In genomic region chr12:6735448-6736191, GRCh38 we compare ENCODE assay signal across 8 cellular contexts. TPM values are rescaled to one million over a fixed set of nuclear protein-coding genes. Genes with fewer than 3 reads are reported as not detected.
DNase-seq lines count a peak whose midpoint lies in the region; ATAC-seq and TF ChIP-seq lines count a peak whose summit lies in the region.

No MANE protein-coding gene starts in this region.

- H3K4me3 ChIP-seq in BJ (ENCODE audit: low read depth, low read length), result no peak overlapping the region
- no peak overlapping the region for H3K4me3 ChIP-seq in GM23338
- H3K4me3 ChIP-seq in fibroblast of mammary gland (ENCODE audit: control insufficient read depth, low read depth, low read length), result no peak overlapping the region
- H3K4me3 ChIP-seq in vagina, result no peak overlapping the region

- TF ChIP-seq POLR2A in vagina (IDR thresholded peaks at IDR 0.05), result no peak

- 0 out of 2 replicates have a peak, but pooled peaks cover 2% of the 10 kb centered on the region for H4K20me1 ChIP-seq in GM23338 (replicated peaks; ENCODE audit: insufficient read depth)

- H3K27ac Mint-ChIP-seq in GM23338, result peak overlapping the region; percentile 93
- H3K27ac Mint-ChIP-seq in nephron progenitor cell, result peak overlapping the region; percentile 90

- DNase-seq in BJ (ENCODE audit: low read depth) (no peak), GM23338 (ENCODE audit: low spot score) (peak; percentile 66), NCI-H526 treated with DMSO at 0.1 percent for 48 hours (lab: John Stamatoyannopoulos, UW) (peak; percentile 46), fibroblast of mammary gland (ENCODE audit: low read depth) (peak; percentile 77), nephron progenitor cell (peak; percentile 54), vagina (ENCODE audit: extremely low spot score in 2 of 2) (no peak)
- DNase-seq in activated T-cell treated with anti-CD3 and anti-CD28 coated beads, Interleukin-2, amount 50 U/mL, for 48 hours, result peak; percentile 47 to 63

- 0 out of 2 replicates have a peak, but pooled peaks cover 3% of the 10 kb centered on the region for H3F3A ChIP-seq in GM23338 (replicated peaks; ENCODE audit: low read depth)

- H3K4me1 Mint-ChIP-seq in GM23338 (peaks cover 7% of the 10 kb centered on the region; the same call in 2 of the 3 replicates), nephron progenitor cell (peaks cover 25% of the 10 kb centered on the region)

- peak; percentile 76 for TF ChIP-seq CTCF in BJ (IDR thresholded peaks at IDR 0.05; ENCODE audit: insufficient read depth, low read depth, low read length)
- peak; percentile 71 to 72 for TF ChIP-seq CTCF in GM23338 (conservative IDR thresholded peaks at IDR 0.05; ENCODE audit: low read depth in 2 of 2)
- peak; percentile 80 for TF ChIP-seq CTCF in fibroblast of mammary gland (conservative IDR thresholded peaks at IDR 0.05; ENCODE audit: control insufficient read depth, insufficient read depth, low read depth, low read length)
- TF ChIP-seq CTCF in nephron progenitor cell (IDR thresholded peaks at IDR 0.05), result peak; percentile 68
- TF ChIP-seq CTCF in vagina (IDR thresholded peaks at IDR 0.05), result peak in 2 of 3 experiments; percentile 74 to 75

- no peaks in the 10 kb centered on the region for H3K4me1 ChIP-seq in GM23338 (ENCODE audit: insufficient read depth)
- peaks cover 5% of the 10 kb centered on the region for H3K4me1 ChIP-seq in vagina

- CTCF ChIA-PET in BJ (lab: Yijun Ruan, JAX), result interaction anchor here (0.6 to 5.0 kb wide), 11 partner anchors 9 to 312 kb away, joined by 3 to 27 read pairs (median 5); partner anchors contain the start of genes COPS7A, MLF2 and PTMS

- ATAC-seq in GM23338, result peak; percentile 99
- ATAC-seq in GM18511 (IDR thresholded peaks at IDR 0.05; ENCODE audit: unreplicated experiment), result no peak

- H3K79me2 ChIP-seq in GM23338 (replicated peaks; ENCODE audit: insufficient read depth), result no peaks in the 10 kb centered on the region

- no peak overlapping the region for H2AFZ ChIP-seq in GM23338

- H3K27ac ChIP-seq in GM23338 (ENCODE audit: low read depth) (peak overlapping the region; percentile 2; the same call in 1 of the 2 replicates), vagina (peak overlapping the region; percentile 33)

- POLR2A ChIA-PET in BJ (lab: Charles Lee), result no interaction called here

- H3K4me2 ChIP-seq in GM23338, result no peak overlapping the region

- H3K9me2 ChIP-seq in GM23338 (ENCODE audit: insufficient read depth), result no peaks in the 10 kb centered on the region

- H3K27me3 Mint-ChIP-seq in GM23338 (ENCODE audit: insufficient read depth, low read depth, poor library complexity), result peaks cover 10% of the 10 kb centered on the region
- H3K27me3 Mint-ChIP-seq in nephron progenitor cell (ENCODE audit: low read depth, poor library complexity), result no peaks in the 10 kb centered on the region

- peaks cover 10% of the 10 kb centered on the region for H3K36me3 ChIP-seq in BJ (ENCODE audit: control insufficient read depth, insufficient read depth, low read length)
- no peaks in the 10 kb centered on the region for H3K36me3 ChIP-seq in GM23338 (ENCODE audit: insufficient read depth)
- peaks cover 0 to 14% of the 10 kb centered on the region in 2 donors for H3K36me3 ChIP-seq in vagina

- no peak overlapping the region for H3K4me3 Mint-ChIP-seq in GM23338
- no peak overlapping the region for H3K4me3 Mint-ChIP-seq in nephron progenitor cell

- H3K27me3 ChIP-seq in BJ (ENCODE audit: control insufficient read depth, insufficient read depth, low read length) (no peaks in the 10 kb centered on the region), GM23338 (ENCODE audit: insufficient read depth) (no peaks in the 10 kb centered on the region), vagina (no peaks in the 10 kb centered on the region)

- intact Hi-C loops in vagina (cut with DNase I), result loop anchor here (5.0 kb wide), 1 partner anchor 42 kb away; no protein-coding TSS in a partner anchor

- H3K9me3 ChIP-seq in vagina, result no peaks in the 10 kb centered on the region

- no peaks in the 10 kb centered on the region for H3K9me3 Mint-ChIP-seq in GM23338
- no peaks in the 10 kb centered on the region for H3K9me3 Mint-ChIP-seq in nephron progenitor cell

- H3K36me3 Mint-ChIP-seq in GM23338 (ENCODE audit: low read depth) (peaks cover 9% of the 10 kb centered on the region), nephron progenitor cell (ENCODE audit: low read depth) (peaks cover 18% of the 10 kb centered on the region)

TF ChIP-seq in GM23338, 12 proteins besides CTCF, POLR2A, EP300 and RAD21 (continues in another document):
- TF ChIP-seq EZH2 (IDR thresholded peaks at IDR 0.05; ENCODE audit: low read depth, unreplicated experiment) (no peak), ETS1 (IDR thresholded peaks at IDR 0.05) (no peak), JUNB (IDR thresholded peaks at IDR 0.05; ENCODE audit: unreplicated experiment) (no peak), CREB1 (CRISPR knock-in tag; IDR thresholded peaks at IDR 0.05; ENCODE audit: low read depth) (no peak), REST (IDR thresholded peaks at IDR 0.05; ENCODE audit: unreplicated experiment) (no peak), STAT1 (IDR thresholded peaks at IDR 0.05; ENCODE audit: unreplicated experiment) (no peak), POLR2AphosphoS5 (IDR thresholded peaks at IDR 0.05; ENCODE audit: low read depth) (no peak)

RNA-seq across cellular contexts. Expression of gene COPS7A, which starts 11.8 kb away (rescaled TPM):
- polyA plus RNA-seq in BJ (2011; rRNA removed), result 128 and 200 TPM in 2 replicates
- 35.6 and 58.7 TPM in 2 replicates for polyA minus RNA-seq in BJ (2011; rRNA and poly(A)+ RNA removed)
- 51.9 and 53.9 TPM in 2 replicates for total RNA-seq in GM23338 (2014; rRNA removed; shearing (Covaris generic))
- 36.9 and 37.7 TPM in 2 replicates for polyA plus RNA-seq in GM23338 (2016; fragmentation: Nextera tagmentation; extraction: Ambion mirVana)
- 35.4 TPM for total RNA-seq in vagina

RNA-seq across cellular contexts. Expression of gene MLF2, which starts 17.3 kb away (rescaled TPM):
- polyA plus RNA-seq in BJ (2011; rRNA removed), result 287 and 345 TPM in 2 replicates
- polyA minus RNA-seq in BJ (2011; rRNA and poly(A)+ RNA removed), result 107 and 132 TPM in 2 replicates
- total RNA-seq in GM23338 (2014; rRNA removed; shearing (Covaris generic)), result 289 and 292 TPM in 2 replicates
- 280 and 283 TPM in 2 replicates for polyA plus RNA-seq in GM23338 (2016; fragmentation: Nextera tagmentation; extraction: Ambion mirVana)
- 150 TPM for total RNA-seq in vagina

RNA-seq across cellular contexts. Expression of gene PTMS, which starts 30.5 kb away (rescaled TPM):
- polyA plus RNA-seq in BJ (2011; rRNA removed) (234 and 241 TPM in 2 replicates), GM23338 (2016; fragmentation: Nextera tagmentation; extraction: Ambion mirVana) (238 and 270 TPM in 2 replicates)
- 146 and 155 TPM in 2 replicates for polyA minus RNA-seq in BJ (2011; rRNA and poly(A)+ RNA removed)
- total RNA-seq in GM23338 (2014; rRNA removed; shearing (Covaris generic)), result 82.4 and 111 TPM in 2 replicates
- 132 TPM for total RNA-seq in vagina

RNA-seq across cellular contexts. Expression of gene PIANP, which starts 35.0 kb away (rescaled TPM):
- polyA plus RNA-seq in BJ (2011; rRNA removed) (0.44 and 0.59 TPM in 2 replicates), GM23338 (2016; fragmentation: Nextera tagmentation; extraction: Ambion mirVana) (6.4 and 7.7 TPM in 2 replicates)
- 0.24 and 1.3 TPM in 2 replicates for polyA minus RNA-seq in BJ (2011; rRNA and poly(A)+ RNA removed)
- 2.0 and 2.2 TPM in 2 replicates for total RNA-seq in GM23338 (2014; rRNA removed; shearing (Covaris generic))
- total RNA-seq in vagina, result 5.6 TPM

RNA-seq across cellular contexts. Expression of gene LAG3, which starts 36.7 kb away (rescaled TPM):
- polyA plus RNA-seq in BJ (2011; rRNA removed) (0.28 and 0.50 TPM in 2 replicates), GM23338 (2016; fragmentation: Nextera tagmentation; extraction: Ambion mirVana) (3.7 and 3.9 TPM in 2 replicates)
- 0.38 and 1.0 TPM in 2 replicates for polyA minus RNA-seq in BJ (2011; rRNA and poly(A)+ RNA removed)
- 1.0 and 4.7 TPM in 2 replicates for total RNA-seq in GM23338 (2014; rRNA removed; shearing (Covaris generic))
- 10.3 TPM for total RNA-seq in vagina

Comparison
In these comparisons a context has a peak if more than half of its experiments do, and no peak if none do; other contexts are left out.
1. DNase-seq: peak in GM23338 (single experiment), NCI-H526 treated with DMSO at 0.1 percent for 48 hours (single experiment), activated T-cell treated with anti-CD3 and anti-CD28 coated beads, Interleukin-2, amount 50 U/mL, for 48 hours (2 of 2), fibroblast of mammary gland (single experiment) and nephron progenitor cell (single experiment); none in BJ (single experiment) and vagina (0 of 2).
2. Peak in every context shown above with its lines, with median percentiles within 50 percentile points of each other: CTCF ChIP-seq.